8 cellular contexts compared by ENCODE assay signal in the genomic region with DNA sequence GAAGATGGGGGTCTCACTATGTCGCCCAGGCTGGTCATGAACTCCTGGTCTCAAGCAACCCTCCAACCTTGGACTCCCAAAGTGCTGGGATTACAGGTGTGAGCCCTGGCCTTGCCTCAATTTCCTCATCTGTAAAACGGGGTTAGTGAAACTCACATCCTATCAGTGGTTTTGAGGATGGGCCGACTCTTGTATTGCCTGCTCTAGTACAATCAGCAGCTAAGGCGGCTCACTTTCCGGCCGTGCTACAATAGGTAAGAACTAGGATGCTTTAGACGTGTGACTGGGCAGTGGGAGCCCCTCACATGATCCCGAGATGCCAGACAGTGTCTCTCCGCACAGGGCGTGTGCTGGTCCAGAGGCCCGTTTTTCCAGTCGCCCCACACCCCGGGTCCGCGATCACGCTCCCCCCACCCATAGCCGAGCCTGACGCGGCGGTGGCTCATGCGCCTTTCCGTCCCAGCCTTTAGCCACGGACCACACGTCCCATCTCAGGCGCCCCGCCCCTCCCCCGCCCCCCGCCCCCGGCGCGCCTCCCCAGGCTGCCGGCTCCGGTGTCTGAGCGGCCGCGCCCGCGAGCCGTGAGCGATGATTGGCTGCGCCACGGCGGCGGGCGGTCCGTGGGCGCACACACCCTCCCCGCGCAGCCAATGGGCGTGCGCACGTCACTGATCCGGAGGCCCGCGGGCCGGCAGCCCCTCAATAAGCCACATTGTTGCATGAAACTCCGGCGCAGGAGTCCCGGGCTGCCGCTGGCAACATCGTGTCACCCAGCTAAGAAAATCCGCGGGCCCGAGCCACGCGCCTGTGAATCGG. TPM values are rescaled to one million over a fixed set of nuclear protein-coding genes. Genes with fewer than 3 reads are reported as not detected.
DNase-seq lines count a peak whose midpoint lies in the region; ATAC-seq and TF ChIP-seq lines count a peak whose summit lies in the region.

Gene HK2, plus strand, starts transcription at position 710 of the 816 bp plus-strand sequence. CDS start 454 bp downstream, outside the sequence.

- H3K27ac ChIP-seq in AG04450 (ENCODE audit: low read depth, low read length), result peak within 1 kb of the TSS; percentile 65

- peak; percentile 83 for ATAC-seq in GM18858 (IDR thresholded peaks at IDR 0.05; ENCODE audit: unreplicated experiment)
- peak; percentile 76 for ATAC-seq in HG03064 (IDR thresholded peaks at IDR 0.05; ENCODE audit: low read depth, unreplicated experiment)
- peak; percentile 86 for ATAC-seq in activated CD4-positive, alpha-beta T cell treated with anti-CD3 and anti-CD28 coated beads for 36 hours
- ATAC-seq in left lobe of liver, result peak; percentile 82

- no peaks in the 10 kb centered on the region for H3K9me3 Mint-ChIP-seq in activated CD4-positive, alpha-beta T cell treated with anti-CD3 and anti-CD28 coated beads for 36 hours (ENCODE audit: low read depth)

- peak within 1 kb of the TSS; percentile 77 for H3K4me3 ChIP-seq in AG04450 (ENCODE audit: low read depth, low read length)
- H3K4me3 ChIP-seq in choroid plexus epithelial cell (ENCODE audit: low read depth, low read length), result peak within 1 kb of the TSS; percentile 67

- H3K27ac Mint-ChIP-seq in activated CD4-positive, alpha-beta T cell treated with anti-CD3 and anti-CD28 coated beads for 36 hours, result peak within 1 kb of the TSS; percentile 95

- CTCF ChIA-PET in AG04450 (lab: Charles Lee), result interaction anchor here (1.8 kb wide), 1 partner anchor 43 kb away, joined by 5 read pairs; no protein-coding TSS in a partner anchor
- CTCF ChIA-PET in activated CD4-positive, alpha-beta T cell treated with anti-CD3 and anti-CD28 coated beads for 36 hours (lab: Charles Lee), result interaction anchor here (0.7 to 1.5 kb wide), 6 partner anchors 12 to 245 kb away, joined by 3 to 5 read pairs (median 4); no protein-coding TSS in a partner anchor

- H3K27me3 ChIP-seq in AG04450 (ENCODE audit: control insufficient read depth, insufficient read depth, low read length), result no peaks in the 10 kb centered on the region

- POLR2A ChIA-PET in AG04450 (lab: Yijun Ruan, JAX), result interaction anchor here (1.0 kb wide), 1 partner anchor 42 kb away, joined by 5 read pairs; no protein-coding TSS in a partner anchor
- POLR2A ChIA-PET in activated CD4-positive, alpha-beta T cell treated with anti-CD3 and anti-CD28 coated beads for 36 hours (lab: Charles Lee), result interaction anchor here (1.6 kb wide), 1 partner anchor 16 kb away, joined by 4 read pairs; no protein-coding TSS in a partner anchor

- no peaks in the 10 kb centered on the region for H3K27me3 Mint-ChIP-seq in activated CD4-positive, alpha-beta T cell treated with anti-CD3 and anti-CD28 coated beads for 36 hours

- no peaks in the 10 kb centered on the region for H3K9me3 ChIP-seq in AG04450 (ENCODE audit: control insufficient read depth, insufficient read depth, low read length)

- DNase-seq in AG04450 (ENCODE audit: low read depth, low spot score), result no peak
- peak; percentile 61 for DNase-seq in NCI-H345 treated with DMSO at 0.1 percent for 48 hours (lab: John Stamatoyannopoulos, UW; ENCODE audit: unreplicated experiment)
- DNase-seq in activated CD4-positive, alpha-beta T cell treated with anti-CD3 and anti-CD28 coated beads for 36 hours, result peak; percentile 93
- peak; percentile 76 for DNase-seq in choroid plexus epithelial cell (ENCODE audit: low read depth)
- DNase-seq in left lobe of liver (ENCODE audit: low spot score), result peak; percentile 59
- DNase-seq in stimulated activated CD4-positive, alpha-beta T cell treated with anti-CD3 and anti-CD28 coated beads, Interleukin-2, amount 100 ng/mL, for 48 hours, result peak; percentile 71 to 72

- H3K4me3 Mint-ChIP-seq in activated CD4-positive, alpha-beta T cell treated with anti-CD3 and anti-CD28 coated beads for 36 hours, result peak within 1 kb of the TSS; percentile 89

- TF ChIP-seq CTCF in AG04450 (IDR thresholded peaks at IDR 0.05; ENCODE audit: low read depth, low read length) (no peak), choroid plexus epithelial cell (conservative IDR thresholded peaks at IDR 0.05; ENCODE audit: low read depth, low read length) (no peak)

- peaks cover 48% of the 10 kb centered on the region for H3K4me1 Mint-ChIP-seq in activated CD4-positive, alpha-beta T cell treated with anti-CD3 and anti-CD28 coated beads for 36 hours

- intact Hi-C loops in activated CD4-positive, alpha-beta T cell treated with anti-CD3 and anti-CD28 coated beads for 36 hours (cut with DNase I, micrococcal nuclease), result loop anchor here (1.0 to 10.0 kb wide), 9 partner anchors 119 to 1619 kb away; partner anchors contain the start of genes ALMS1 (in 1 of the 2), DOK1 (in 1 of the 2), POLE4 (in 1 of the 2) and SEMA4F (in 1 of the 2)

- H3K36me3 Mint-ChIP-seq in activated CD4-positive, alpha-beta T cell treated with anti-CD3 and anti-CD28 coated beads for 36 hours (ENCODE audit: low read depth), result peaks cover 35% of the 10 kb centered on the region

RNA-seq across cellular contexts. Expression of gene HK2, which starts in this region (rescaled TPM):
- polyA plus RNA-seq in AG04450 (2011; rRNA removed), result 12.5 and 13.3 TPM in 2 replicates
- polyA minus RNA-seq in AG04450 (2011; rRNA and poly(A)+ RNA removed), result 32.0 and 33.7 TPM in 2 replicates
- 100 to 1,000 TPM in 1 of 2 experiments, 10 to 100 TPM in 1; 84.4 to 105 TPM for total RNA-seq in activated CD4-positive, alpha-beta T cell treated with anti-CD3 and anti-CD28 coated beads for 36 hours
- 1.3 TPM for total RNA-seq in left lobe of liver

Comparison
In these comparisons a context has a peak if more than half of its experiments do, and no peak if none do; other contexts are left out.
1. RNA of gene HK2 (total RNA-seq): 84.4 to 105 TPM in activated CD4-positive, alpha-beta T cell treated with anti-CD3 and anti-CD28 coated beads for 36 hours; 1.3 TPM in left lobe of liver (single experiment); every median in the first group is over 10 times any median in the second.
2. Peak in every context shown above with its lines, with median percentiles within 50 percentile points of each other: ATAC-seq.